ENCODE assay signal across 27 cellular contexts in the genomic region with DNA sequence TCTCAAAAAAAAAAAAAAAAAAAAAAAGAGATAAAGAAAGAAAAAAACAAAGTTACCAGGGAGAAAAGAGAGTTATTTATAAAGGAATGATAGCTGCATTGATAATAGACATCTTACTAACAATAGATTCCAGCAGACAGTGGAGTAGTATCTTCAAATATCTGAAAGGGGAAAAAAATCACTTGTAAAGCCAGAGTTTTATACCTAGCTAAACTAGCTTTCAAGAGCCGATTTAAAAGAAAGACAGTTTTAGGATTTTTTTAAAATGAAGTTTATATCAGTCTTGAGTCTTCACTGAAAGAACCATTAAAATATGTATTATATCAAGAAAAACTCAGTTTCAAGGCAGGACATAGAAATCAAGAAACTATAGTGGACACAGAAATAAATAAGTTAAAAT.
"Had no signal": no experiment of that assay in that cellular context is flagged by ENCODE, and none has a peak within 500 bp of the region (broad histone marks: within the 10 kb centered on the region; RNA-seq: fewer than 3 reads in every experiment).

No MANE protein-coding gene starts in this region.

- H3K4me3 Mint-ChIP-seq: mesothelial cell of epicardium; naive B cell; natural killer cell; nephron progenitor cell; neural progenitor cell; stimulated activated naive CD8-positive, alpha-beta T cell treated with anti-CD3 and anti-CD28 coated beads, Interleukin-15, Interleukin-2, amounts not matched to agents 100 ng/mL and 50 ng/mL, for 24 hours; type B pancreatic cell had no signal

- H3K27ac Mint-ChIP-seq: mesothelial cell of epicardium; naive B cell; natural killer cell; nephron progenitor cell; neural progenitor cell; progenitor cell of endocrine pancreas; stimulated activated naive CD8-positive, alpha-beta T cell treated with anti-CD3 and anti-CD28 coated beads, Interleukin-15, Interleukin-2, amounts not matched to agents 100 ng/mL and 50 ng/mL, for 24 hours; type B pancreatic cell had no signal

- ATAC-seq: natural killer cell, sciatic nerve had no signal

- H3K27me3 Mint-ChIP-seq: naive B cell; progenitor cell of endocrine pancreas; stimulated activated naive CD8-positive, alpha-beta T cell treated with anti-CD3 and anti-CD28 coated beads, Interleukin-15, Interleukin-2, amounts not matched to agents 100 ng/mL and 50 ng/mL, for 24 hours; type B pancreatic cell had no signal

- H3K9me3 ChIP-seq: neutrophil, suprapubic skin had no signal

- H3K4me1 ChIP-seq: uterus had no signal

- H3K4me3 ChIP-seq: hepatocyte, left ventricle myocardium inferior, lung, neural progenitor cell, right atrium auricular region, skin epidermis, suprapubic skin, thoracic aorta, tibial nerve, uterus had no signal

- H2AFZ ChIP-seq: hepatocyte, neural progenitor cell had no signal

- H3K4me2 ChIP-seq: hepatocyte, neural progenitor cell had no signal

- DNase-seq: islet precursor cell; left ventricle myocardium inferior; mesendoderm; naive B cell; natural killer cell; nephron progenitor cell; occipital lobe; stimulated activated CD4-positive, alpha-beta T cell treated with anti-CD3 and anti-CD28 coated beads, Interleukin-12 subunit alpha, Interleukin-12 subunit beta, amount 100 ng/mL, for 4 hours; stimulated activated CD4-positive, alpha-beta T cell treated with anti-CD3 and anti-CD28 coated beads, Interleukin-15, amount 100 ng/mL, for 24 hours; stimulated activated CD4-positive, alpha-beta T cell treated with anti-CD3 and anti-CD28 coated beads, Interleukin-2, amount 100 ng/mL, for 24 hours; stimulated activated CD4-positive, alpha-beta T cell treated with anti-CD3 and anti-CD28 coated beads, Interleukin-4, amount 100 ng/mL, for 1 hour; stimulated activated naive CD4-positive, alpha-beta T cell; uterus had no signal

- H3K27ac ChIP-seq: hepatocyte, left ventricle myocardium inferior, neural progenitor cell, neutrophil, right atrium auricular region, skin epidermis, suprapubic skin, thoracic aorta, tibial nerve, uterus had no signal

- H3K36me3 ChIP-seq: left ventricle myocardium inferior, neutrophil, right atrium auricular region, suprapubic skin, thoracic aorta, tibial nerve, uterus had no signal

- H3K27me3 ChIP-seq: hepatocyte, neural progenitor cell, neutrophil, right atrium auricular region, suprapubic skin, tibial nerve, uterus had no signal

- H3K79me2 ChIP-seq: hepatocyte had no signal
